10 cellular contexts compared by ENCODE assay signal in the genomic region with DNA sequence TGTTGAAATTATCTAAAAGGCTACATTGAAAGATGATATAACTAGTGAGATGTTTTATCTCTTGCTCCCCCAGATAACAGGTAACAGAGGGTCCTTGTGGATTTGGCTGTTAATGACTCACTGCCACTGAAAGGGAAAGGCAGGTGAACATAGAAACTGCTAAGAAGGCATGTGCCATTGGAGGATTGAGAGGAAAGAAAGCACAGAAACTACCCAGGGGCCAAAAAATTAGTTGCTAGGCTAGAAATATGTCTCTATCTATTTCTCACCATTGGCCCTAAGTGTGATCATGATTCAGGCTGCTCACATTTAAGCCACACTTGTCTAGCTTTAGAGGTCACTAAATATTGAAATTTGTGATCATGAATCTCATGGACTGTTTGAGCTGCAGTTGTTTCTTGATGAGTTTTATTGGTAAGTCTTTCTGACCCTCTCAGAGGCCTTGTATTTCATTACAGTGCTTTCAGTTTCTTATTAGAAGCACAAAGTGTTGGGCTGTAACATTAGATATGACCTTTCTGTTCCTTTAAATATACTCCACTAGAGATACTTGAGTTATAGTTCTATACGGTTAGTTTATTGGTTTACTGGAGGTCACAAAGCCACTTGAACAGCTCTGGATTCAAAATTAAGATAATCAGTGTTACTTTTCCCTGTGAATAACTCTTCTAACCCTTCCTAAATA. TPM values are rescaled to one million over a fixed set of nuclear protein-coding genes. Genes with fewer than 3 reads are reported as not detected.
DNase-seq lines count a peak whose midpoint lies in the region; ATAC-seq and TF ChIP-seq lines count a peak whose summit lies in the region.
"Had no signal": no experiment of that assay in that cellular context is flagged by ENCODE, and none has a peak within 500 bp of the region (broad histone marks: within the 10 kb centered on the region; RNA-seq: fewer than 3 reads in every experiment).

No MANE protein-coding gene starts in this region.

- H3K36me3 Mint-ChIP-seq in activated naive CD8-positive, alpha-beta T cell, result peaks cover 21% of the 10 kb centered on the region

- DNase-seq in erythroblast (lab: John Stamatoyannopoulos, UW), result no peak
- no peak for DNase-seq in NCI-H146 (lab: John Stamatoyannopoulos, UW)
- no peak for DNase-seq in sciatic nerve (ENCODE audit: low spot score)
- no peak for DNase-seq in activated CD4-positive, alpha-beta T cell treated with anti-CD3 and anti-CD28 coated beads, Interleukin-2, amount 50 U/mL, for 48 hours
- DNase-seq: right lobe of liver, transverse colon had no signal

- H3K27me3 Mint-ChIP-seq in activated naive CD8-positive, alpha-beta T cell, result no peaks in the 10 kb centered on the region

- TF ChIP-seq POLR2A in GM18505 (IDR thresholded peaks at IDR 0.05; ENCODE audit: borderline replicate concordance, extremely low read depth, insufficient read depth, insufficient read length) (no peak), erythroblast (IDR thresholded peaks at IDR 0.05; ENCODE audit: low read length) (no peak)

- ATAC-seq in GM18505 (IDR thresholded peaks at IDR 0.05; ENCODE audit: unreplicated experiment), result peak; percentile 35
- peak; percentile 32 for ATAC-seq in GM19463 (IDR thresholded peaks at IDR 0.05; ENCODE audit: unreplicated experiment)
- peak; percentile 28 for ATAC-seq in HG03039 (IDR thresholded peaks at IDR 0.05; ENCODE audit: unreplicated experiment)
- ATAC-seq in sciatic nerve, result no peak
- ATAC-seq: right lobe of liver had no signal

- H3K27ac Mint-ChIP-seq in activated naive CD8-positive, alpha-beta T cell, result peak overlapping the region; percentile 74

- H3K4me3 Mint-ChIP-seq in activated naive CD8-positive, alpha-beta T cell, result peak overlapping the region; percentile 30

- peaks cover 58% of the 10 kb centered on the region for H3K4me1 Mint-ChIP-seq in activated naive CD8-positive, alpha-beta T cell (ENCODE audit: low read depth)

- H3K9me3 Mint-ChIP-seq in activated naive CD8-positive, alpha-beta T cell (ENCODE audit: low read depth), result no peaks in the 10 kb centered on the region

- intact Hi-C loops in sciatic nerve (cut with DNase I), result no loop called here

RNA-seq across cellular contexts. Expression of gene NAB1, which starts 26.2 kb away (rescaled TPM):
- 95.7 TPM for total RNA-seq in sciatic nerve
